13 cellular contexts compared by ENCODE assay signal in genomic region chr7:106346167-106346677, GRCh38.
DNase-seq lines count a peak whose midpoint lies in the region; ATAC-seq and TF ChIP-seq lines count a peak whose summit lies in the region.
"Had no signal": no experiment of that assay in that cellular context is flagged by ENCODE, and none has a peak within 500 bp of the region (broad histone marks: within the 10 kb centered on the region; RNA-seq: fewer than 3 reads in every experiment).

No MANE protein-coding gene starts in this region.

- peaks cover 4 to 13% of the 10 kb centered on the region in 2 donors for H3K27me3 Mint-ChIP-seq in CD4-positive, alpha-beta memory T cell
- no peaks in the 10 kb centered on the region for H3K27me3 Mint-ChIP-seq in activated T-helper 17 cell treated with anti-CD3 and anti-CD28 coated beads, Interleukin-2, amount 50 U/mL, for 72 hours

- peak overlapping the region; percentile 54 to 88 (median 80) for H3K27ac Mint-ChIP-seq in CD4-positive, alpha-beta memory T cell
- peak overlapping the region; percentile 100 for H3K27ac Mint-ChIP-seq in activated T-helper 17 cell treated with anti-CD3 and anti-CD28 coated beads, Interleukin-2, amount 50 U/mL, for 72 hours
- H3K27ac Mint-ChIP-seq: GM23338, memory B cell had no signal

- POLR2A ChIA-PET in CD4-positive, alpha-beta memory T cell (lab: Charles Lee; ENCODE audit: partially characterized antibody) = interaction anchor here (2.1 kb wide), 1 partner anchor 62 kb away, joined by 9 read pairs; the partner anchor contains the start of gene NAMPT

- CTCF ChIA-PET in CD4-positive, alpha-beta memory T cell (lab: Charles Lee; ENCODE audit: partially characterized antibody) = interaction anchor here (1.4 kb wide), 1 partner anchor 169 kb away, joined by 4 read pairs; no protein-coding TSS in a partner anchor

- peaks cover 10 to 15% of the 10 kb centered on the region in 2 donors for H3K36me3 Mint-ChIP-seq in CD4-positive, alpha-beta memory T cell
- H3K36me3 Mint-ChIP-seq in activated T-helper 17 cell treated with anti-CD3 and anti-CD28 coated beads, Interleukin-2, amount 50 U/mL, for 72 hours (ENCODE audit: low read depth) = peaks cover 21% of the 10 kb centered on the region

- H3K27me3 ChIP-seq in CD4-positive, alpha-beta memory T cell (ENCODE audit: insufficient read depth, low read length) = no peaks in the 10 kb centered on the region
- H3K27me3 ChIP-seq in HL-60 (ENCODE audit: insufficient read depth, poor library complexity, severe bottlenecking) (no peaks in the 10 kb centered on the region), sigmoid colon (no peaks in the 10 kb centered on the region)

- TF ChIP-seq EP300 in sigmoid colon (IDR thresholded peaks at IDR 0.05) = no peak

- no CpG with 5 or more reads among the region's 2 CpGs for WGBS in mesodermal cell (ENCODE audit: insufficient coverage in 2 of 2), 2 experiments
- WGBS in sigmoid colon, 2 donors = 84 to 86% methylated on average over 2 of the region's 2 CpGs

- no peaks in the 10 kb centered on the region for H3K36me3 ChIP-seq in CD4-positive, alpha-beta memory T cell (ENCODE audit: insufficient read depth, low read length)
- H3K36me3 ChIP-seq in mesodermal cell (ENCODE audit: control insufficient read depth, insufficient read depth, low read length) = no peaks in the 10 kb centered on the region
- H3K36me3 ChIP-seq in sigmoid colon = no peaks in the 10 kb centered on the region

- no peaks in the 10 kb centered on the region for H3K9me3 ChIP-seq in CD4-positive, alpha-beta memory T cell (ENCODE audit: control insufficient read depth in 1 of 2, low read length in 2 of 2)
- H3K9me3 ChIP-seq in mesodermal cell (ENCODE audit: control insufficient read depth, low read length) (peaks cover 4% of the 10 kb centered on the region), sigmoid colon (peaks cover 0 to 14% (median 6%) of the 10 kb centered on the region in 4 donors)

- H3K4me1 Mint-ChIP-seq in CD4-positive, alpha-beta memory T cell = peaks cover 15 to 29% (median 22%) of the 10 kb centered on the region in 4 donors
- peaks cover 47% of the 10 kb centered on the region for H3K4me1 Mint-ChIP-seq in activated T-helper 17 cell treated with anti-CD3 and anti-CD28 coated beads, Interleukin-2, amount 50 U/mL, for 72 hours
- H3K4me1 Mint-ChIP-seq: GM23338, memory B cell had no signal

- H3K4me3 ChIP-seq in CD4-positive, alpha-beta memory T cell (ENCODE audit: low read length in 2 of 2) = no peak overlapping the region
- no peak overlapping the region for H3K4me3 ChIP-seq in HL-60 (replicated peaks; ENCODE audit: insufficient read depth, low read length)
- no peak overlapping the region for H3K4me3 ChIP-seq in mesodermal cell (ENCODE audit: extremely low read depth, insufficient read depth, low read length, poor library complexity, severe bottlenecking)
- no peak overlapping the region for H3K4me3 ChIP-seq in sigmoid colon
- H3K4me3 ChIP-seq: GM23338 had no signal

- no peak for TF ChIP-seq POLR2A in sigmoid colon (IDR thresholded peaks at IDR 0.05)

- TF ChIP-seq CTCF in HL-60 (IDR thresholded peaks at IDR 0.05; ENCODE audit: insufficient read depth, low read length) = no peak
- TF ChIP-seq CTCF in sigmoid colon (IDR thresholded peaks at IDR 0.05) = no peak

- peak overlapping the region; percentile 13 for H3K27ac ChIP-seq in CD4-positive, alpha-beta memory T cell (ENCODE audit: low read depth, low read length)
- H3K27ac ChIP-seq in HL-60 (replicated peaks) (peak overlapping the region; percentile 67), mesodermal cell (ENCODE audit: low read depth, low read length, severe bottlenecking) (peak overlapping the region; percentile 2), sigmoid colon (peak overlapping the region in 1 of 4 donors; percentile 43)

- peak; percentile 1 for ATAC-seq in activated T-helper 17 cell treated with anti-CD3 and anti-CD28 coated beads, Interleukin-2, amount 50 U/mL, for 72 hours (replicated peaks)
- ATAC-seq in left ventricle myocardium superior = no peak
- ATAC-seq: GM23338 had no signal

- peaks cover 26% of the 10 kb centered on the region for H3K4me1 ChIP-seq in CD4-positive, alpha-beta memory T cell (ENCODE audit: insufficient read depth, low read length)
- H3K4me1 ChIP-seq in mesodermal cell (ENCODE audit: control insufficient read depth, insufficient read depth, low read length, poor library complexity, severe bottlenecking) (peaks cover 7% of the 10 kb centered on the region), sigmoid colon (no peaks in the 10 kb centered on the region)

- no peak for DNase-seq in CD4-positive, alpha-beta memory T cell
- no peak for DNase-seq in HL-60 (ENCODE audit: low read depth in 1 of 2, low spot score in 1 of 2)
- no peak for DNase-seq in NCI-H2029 treated with DMSO at 0.1 percent for 48 hours (lab: John Stamatoyannopoulos, UW)
- no peak for DNase-seq in sigmoid colon
- DNase-seq in left ventricle myocardium superior = no peak
- DNase-seq in NK-92 (lab: John Stamatoyannopoulos, UW; ENCODE audit: unreplicated experiment) = no peak
- DNase-seq: hippocampal formation, NCI-H146, posterior cingulate gyrus had no signal

- intact Hi-C loops in CD4-positive, alpha-beta memory T cell (cut with micrococcal nuclease) = loop anchor here (1.0 kb wide), 1 partner anchor 61 kb away; no protein-coding TSS in a partner anchor
- intact Hi-C loops in sigmoid colon (cut with DNase I) = no loop called here
- intact Hi-C loops in left ventricle myocardium superior (cut with micrococcal nuclease) = no loop called here

- H3K4me3 Mint-ChIP-seq in CD4-positive, alpha-beta memory T cell = peak overlapping the region in 2 of 8 donors; percentile 2 to 44
- H3K4me3 Mint-ChIP-seq in activated T-helper 17 cell treated with anti-CD3 and anti-CD28 coated beads, Interleukin-2, amount 50 U/mL, for 72 hours = peak overlapping the region; percentile 81
- H3K4me3 Mint-ChIP-seq: GM23338, memory B cell had no signal

- H3K9me3 Mint-ChIP-seq in CD4-positive, alpha-beta memory T cell = peaks cover 4 to 58% (median 42%) of the 10 kb centered on the region in 8 donors
- peaks cover 34% of the 10 kb centered on the region for H3K9me3 Mint-ChIP-seq in activated T-helper 17 cell treated with anti-CD3 and anti-CD28 coated beads, Interleukin-2, amount 50 U/mL, for 72 hours
